Comparison of ENCODE assay signal across 8 cellular contexts in genomic region chr6:43428112-43428570, GRCh38. TPM values are rescaled to one million over a fixed set of nuclear protein-coding genes. Genes with fewer than 3 reads are reported as not detected.
DNase-seq lines count a peak whose midpoint lies in the region; ATAC-seq and TF ChIP-seq lines count a peak whose summit lies in the region.

No MANE protein-coding gene starts in this region.

- H3K36me3 ChIP-seq in heart left ventricle (peaks cover 0 to 23% (median 17%) of the 10 kb centered on the region in 9 donors), iPS-15b (ENCODE audit: control insufficient read depth, insufficient read depth, low read length) (peaks cover 8% of the 10 kb centered on the region)

- H3K9me3 Mint-ChIP-seq in activated CD4-positive, alpha-beta memory T cell treated with anti-CD3 and anti-CD28 coated beads, Interleukin-2, amount 10 ng/mL, durations not matched to agents 7 days and 5 days: no peaks in the 10 kb centered on the region
- peaks cover 0 to 1% of the 10 kb centered on the region in 2 donors for H3K9me3 Mint-ChIP-seq in stimulated activated naive B cell treated with anti-CD40 and anti-IgM and Interleukin-4, amounts not matched to agents 10 μg/mL and 1 μg/mL and 100 μg/mL, for 72 hours

- intact Hi-C loops in heart left ventricle (cut with DNase I) (loop anchor here in 3 of 10 donors (5.0 to 10.0 kb wide), 2 partner anchors 53 to 61 kb away; partner anchors contain the start of gene ZNF318 (in 2 of the 3)), cardiac septum (cut with DNase I) (no loop called here)

- peaks cover 23% of the 10 kb centered on the region for H3K4me1 Mint-ChIP-seq in activated CD4-positive, alpha-beta memory T cell treated with anti-CD3 and anti-CD28 coated beads, Interleukin-2, amount 10 ng/mL, durations not matched to agents 7 days and 5 days
- H3K4me1 Mint-ChIP-seq in stimulated activated naive B cell treated with anti-CD40 and anti-IgM and Interleukin-4, amounts not matched to agents 10 μg/mL and 1 μg/mL and 100 μg/mL, for 72 hours: peaks cover 17% of the 10 kb centered on the region in 2 donors

- H3K4me3 Mint-ChIP-seq in activated CD4-positive, alpha-beta memory T cell treated with anti-CD3 and anti-CD28 coated beads, Interleukin-2, amount 10 ng/mL, durations not matched to agents 7 days and 5 days: peak overlapping the region; percentile 93
- H3K4me3 Mint-ChIP-seq in stimulated activated naive B cell treated with anti-CD40 and anti-IgM and Interleukin-4, amounts not matched to agents 10 μg/mL and 1 μg/mL and 100 μg/mL, for 72 hours: peak overlapping the region; percentile 92 to 97

- H3K4me3 ChIP-seq in heart left ventricle: peak overlapping the region; percentile 49 to 92 (median 88)
- H3K4me3 ChIP-seq in iPS-15b (ENCODE audit: low read depth, low read length): peak overlapping the region; percentile 97

- TF ChIP-seq CTCF in heart left ventricle (IDR thresholded peaks at IDR 0.05): no peak

- peak overlapping the region; percentile 91 for H3K9ac ChIP-seq in iPS-15b (ENCODE audit: low read depth, low read length)

- CTCF ChIA-PET in activated CD4-positive, alpha-beta memory T cell treated with anti-CD3 and anti-CD28 coated beads, Interleukin-2, amount 10 ng/mL, durations not matched to agents 7 days and 5 days (lab: Charles Lee): interaction anchor here (0.7 to 2.5 kb wide), 8 partner anchors 9 to 256 kb away, joined by 3 to 11 read pairs (median 4); partner anchors contain the start of genes CRIP3 and ZNF318

- no peak for ATAC-seq in heart left ventricle
- no peak for ATAC-seq in stimulated activated naive B cell treated with anti-CD40 and anti-IgM and Interleukin-4, amounts not matched to agents 10 μg/mL and 1 μg/mL and 100 μg/mL, for 72 hours (replicated peaks)
- no peak for ATAC-seq in HG03280 (IDR thresholded peaks at IDR 0.05; ENCODE audit: unreplicated experiment)

- no peak for TF ChIP-seq POLR2A in heart left ventricle (IDR thresholded peaks at IDR 0.05)

- WGBS in heart left ventricle, 4 donors: 17 to 19% (median 18%) methylated on average over 12 of the region's 12 CpGs

- H3K4me1 ChIP-seq in heart left ventricle (peaks cover 5 to 26% (median 13%) of the 10 kb centered on the region in 12 donors), iPS-15b (ENCODE audit: control insufficient read depth, insufficient read depth, low read length) (no peaks in the 10 kb centered on the region)

- peak overlapping the region; percentile 92 for H3K27ac Mint-ChIP-seq in activated CD4-positive, alpha-beta memory T cell treated with anti-CD3 and anti-CD28 coated beads, Interleukin-2, amount 10 ng/mL, durations not matched to agents 7 days and 5 days
- peak overlapping the region; percentile 99 for H3K27ac Mint-ChIP-seq in stimulated activated naive B cell treated with anti-CD40 and anti-IgM and Interleukin-4, amounts not matched to agents 10 μg/mL and 1 μg/mL and 100 μg/mL, for 72 hours

- H3K27ac ChIP-seq in heart left ventricle: peak overlapping the region; percentile 49 to 94 (median 89)

- no peaks in the 10 kb centered on the region for H3K27me3 Mint-ChIP-seq in activated CD4-positive, alpha-beta memory T cell treated with anti-CD3 and anti-CD28 coated beads, Interleukin-2, amount 10 ng/mL, durations not matched to agents 7 days and 5 days
- no peaks in the 10 kb centered on the region for H3K27me3 Mint-ChIP-seq in stimulated activated naive B cell treated with anti-CD40 and anti-IgM and Interleukin-4, amounts not matched to agents 10 μg/mL and 1 μg/mL and 100 μg/mL, for 72 hours

- no peaks in the 10 kb centered on the region for H3K9me3 ChIP-seq in heart left ventricle
- H3K9me3 ChIP-seq in iPS-15b (ENCODE audit: control insufficient read depth, insufficient read depth, low read length): no peaks in the 10 kb centered on the region

- DNase-seq in heart left ventricle (no peak), cardiac septum (ENCODE audit: low spot score) (no peak), NCI-H1694 (lab: John Stamatoyannopoulos, UW) (no peak)
- no peak for DNase-seq in activated CD4-positive, alpha-beta memory T cell treated with anti-CD3 and anti-CD28 coated beads, Interleukin-2, amount 10 ng/mL, durations not matched to agents 7 days and 5 days
- DNase-seq in stimulated activated naive B cell treated with anti-CD40 and anti-IgM and Interleukin-4, amounts not matched to agents 10 μg/mL and 1 μg/mL and 100 μg/mL, for 72 hours: no peak
- DNase-seq in NK-92 treated with Interleukin-12 subunit alpha and Interleukin-12 subunit beta, amount 100 ng/mL, for 24 hours (lab: John Stamatoyannopoulos, UW): no peak

- POLR2A ChIA-PET in activated CD4-positive, alpha-beta memory T cell treated with anti-CD3 and anti-CD28 coated beads, Interleukin-2, amount 10 ng/mL, durations not matched to agents 7 days and 5 days (lab: Charles Lee): interaction anchor here (0.6 to 2.4 kb wide), 10 partner anchors 9 to 253 kb away, joined by 3 to 18 read pairs (median 6); partner anchors contain the start of genes POLH, POLR1C, TJAP1 and XPO5

- H3K36me3 Mint-ChIP-seq in activated CD4-positive, alpha-beta memory T cell treated with anti-CD3 and anti-CD28 coated beads, Interleukin-2, amount 10 ng/mL, durations not matched to agents 7 days and 5 days (ENCODE audit: low read depth): peaks cover 6% of the 10 kb centered on the region
- H3K36me3 Mint-ChIP-seq in stimulated activated naive B cell treated with anti-CD40 and anti-IgM and Interleukin-4, amounts not matched to agents 10 μg/mL and 1 μg/mL and 100 μg/mL, for 72 hours: peaks cover 8 to 15% of the 10 kb centered on the region in 2 donors

- H3K27me3 ChIP-seq in heart left ventricle (no peaks in the 10 kb centered on the region), iPS-15b (ENCODE audit: control insufficient read depth, insufficient read depth, low read length) (no peaks in the 10 kb centered on the region)

RNA-seq across cellular contexts. Expression of gene ABCC10, which starts 0.8 kb away (rescaled TPM):
- total RNA-seq in heart left ventricle: 10 to 100 TPM in 5 of 9 donors, 1 to 10 TPM in 4; 6.4 to 18.3 (median 10.3) TPM
- 10 to 100 TPM in 1 of 2 donors, 1 to 10 TPM in 1; 7.3 to 19.6 TPM for polyA plus RNA-seq in heart left ventricle
- 9.3 TPM for total RNA-seq in cardiac septum
- total RNA-seq in activated CD4-positive, alpha-beta memory T cell treated with anti-CD3 and anti-CD28 coated beads, Interleukin-2, amount 10 ng/mL, durations not matched to agents 7 days and 5 days: 10 to 100 TPM; 46.8 to 49.8 TPM

RNA-seq across cellular contexts. Expression of gene DLK2, which starts 27.2 kb away (rescaled TPM):
- 1 to 10 TPM in 8 of 9 donors, under 1 TPM in 1; 0.61 to 4.1 (median 2.6) TPM for total RNA-seq in heart left ventricle
- polyA plus RNA-seq in heart left ventricle: 1 to 10 TPM; 3.2 to 8.1 TPM
- total RNA-seq in cardiac septum: 2.9 TPM
- under 1 TPM; 0.18 to 0.50 TPM for total RNA-seq in activated CD4-positive, alpha-beta memory T cell treated with anti-CD3 and anti-CD28 coated beads, Interleukin-2, amount 10 ng/mL, durations not matched to agents 7 days and 5 days

RNA-seq across cellular contexts. Expression of gene TJAP1, which starts 49.2 kb away (rescaled TPM):
- 10 to 100 TPM; 16.9 to 34.5 (median 19.1) TPM for total RNA-seq in heart left ventricle
- polyA plus RNA-seq in heart left ventricle: 10 to 100 TPM; 16.5 TPM
- total RNA-seq in cardiac septum: 25.1 TPM
- total RNA-seq in activated CD4-positive, alpha-beta memory T cell treated with anti-CD3 and anti-CD28 coated beads, Interleukin-2, amount 10 ng/mL, durations not matched to agents 7 days and 5 days: 10 to 100 TPM; 34.7 to 36.6 TPM

RNA-seq across cellular contexts. Expression of gene ZNF318, which starts 58.7 kb away (rescaled TPM):
- total RNA-seq in heart left ventricle (10 to 100 TPM; 10.5 to 15.7 (median 14.3) TPM), cardiac septum (13.8 TPM)
- polyA plus RNA-seq in heart left ventricle: 1 to 10 TPM; 7.3 to 9.2 TPM
- total RNA-seq in activated CD4-positive, alpha-beta memory T cell treated with anti-CD3 and anti-CD28 coated beads, Interleukin-2, amount 10 ng/mL, durations not matched to agents 7 days and 5 days: 10 to 100 TPM; 16.2 to 16.9 TPM
